In genomic region chr2:184938221-184938985, GRCh38 we compare ENCODE assay signal across 1 cellular context.
TF ChIP-seq lines count a peak whose summit lies in the region.

No MANE protein-coding gene starts in this region.

TF ChIP-seq in H1, 55 proteins besides CTCF, POLR2A, EP300 and RAD21:
- no peak for TF ChIP-seq E2F6 (IDR thresholded peaks at IDR 0.05)
- no peak for TF ChIP-seq JUND (IDR thresholded peaks at IDR 0.05; ENCODE audit: low read length)
- TF ChIP-seq SAP30 (IDR thresholded peaks at IDR 0.05; ENCODE audit: insufficient read depth, insufficient replicate concordance, low read length), result no peak
- no peak for TF ChIP-seq CEBPB (IDR thresholded peaks at IDR 0.05; ENCODE audit: low read depth, low read length)
- TF ChIP-seq ASH2L (IDR thresholded peaks at IDR 0.05; ENCODE audit: low read length), result no peak
- TF ChIP-seq NRF1 (IDR thresholded peaks at IDR 0.05; ENCODE audit: low read depth, low read length), result no peak
- no peak for TF ChIP-seq ATF2 (IDR thresholded peaks at IDR 0.05; ENCODE audit: low read length)
- no peak for TF ChIP-seq TBP (IDR thresholded peaks at IDR 0.05; ENCODE audit: low read depth, low read length)
- TF ChIP-seq CREB1 (IDR thresholded peaks at IDR 0.05), result no peak
- no peak for TF ChIP-seq GABPA (IDR thresholded peaks at IDR 0.05; ENCODE audit: borderline replicate concordance, insufficient read depth, low read length)
- no peak for TF ChIP-seq EGR1 (IDR thresholded peaks at IDR 0.05; ENCODE audit: borderline replicate concordance, low read depth, low read length)
- TF ChIP-seq EZH2 (IDR thresholded peaks at IDR 0.05; ENCODE audit: low read depth, low read length, severe bottlenecking), result no peak
- TF ChIP-seq CBX5 (IDR thresholded peaks at IDR 0.05; ENCODE audit: low read depth, low read length), result no peak
